ENCODE assay signal across 14 cellular contexts in the genomic region with DNA sequence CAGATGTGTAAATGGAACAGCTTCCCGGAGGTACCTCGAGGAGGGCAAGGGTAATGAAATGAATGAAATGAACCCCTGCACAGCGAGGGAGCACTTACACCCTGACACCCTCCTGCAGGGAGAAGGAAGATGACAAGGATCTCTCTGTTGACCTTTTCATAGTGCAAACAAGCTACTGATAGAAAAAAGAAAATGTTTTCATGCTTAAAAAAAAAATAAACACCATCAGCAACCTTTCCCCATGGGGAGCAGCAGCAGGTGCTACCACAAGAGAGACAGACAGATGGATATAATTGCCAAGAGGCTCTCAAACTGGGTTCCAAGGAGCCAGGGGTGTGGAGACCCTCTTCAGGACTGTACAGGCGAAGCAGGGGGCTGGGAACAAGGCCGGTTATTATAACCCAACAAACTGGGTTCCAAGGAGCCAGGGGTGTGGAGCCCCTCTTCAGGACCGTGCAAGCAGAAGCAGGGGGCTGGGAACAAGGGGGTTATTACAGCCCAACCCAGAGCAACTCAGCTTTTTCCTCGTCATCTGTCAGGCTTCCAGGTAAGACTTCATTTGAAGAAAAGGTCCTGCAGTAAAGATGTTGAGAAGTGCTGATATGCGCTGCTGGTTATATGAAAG. TPM values are rescaled to one million over a fixed set of nuclear protein-coding genes. Genes with fewer than 3 reads are reported as not detected.
A peak's percentile ranks its signal among the peaks of the same experiment; 100 is the strongest.
DNase-seq lines count a peak whose midpoint lies in the region; ATAC-seq, FAIRE-seq and TF ChIP-seq lines count a peak whose summit lies in the region.
"Had no signal": no experiment of that assay in that cellular context is flagged by ENCODE, and none has a peak within 500 bp of the region (broad histone marks: within the 10 kb centered on the region; RNA-seq: fewer than 3 reads in every experiment).

No MANE protein-coding gene starts in this region.

- POLR2A ChIA-PET in endothelial cell of umbilical vein (lab: Charles Lee), result no interaction called here

- H3K9me3 Mint-ChIP-seq in activated naive CD4-positive, alpha-beta T cell treated with anti-CD3 and anti-CD28 coated beads for 36 hours, result peaks cover 5% of the 10 kb centered on the region

- dilution Hi-C loops in endothelial cell of umbilical vein (cut with MboI; ENCODE audit: extremely low pct_ligation_motif_present, low sequenced_read_pairs), result no loop called here

- H3K9me3 ChIP-seq in cardiac muscle cell (ENCODE audit: low read depth) (no peaks in the 10 kb centered on the region), endothelial cell of umbilical vein (replicated peaks; ENCODE audit: control insufficient read depth, insufficient read depth, low read length) (no peaks in the 10 kb centered on the region), neuron (ENCODE audit: low read length) (no peaks in the 10 kb centered on the region), upper lobe of right lung (no peaks in the 10 kb centered on the region)
- H3K9me3 ChIP-seq: thoracic aorta had no signal

- H3K27ac ChIP-seq in cardiac muscle cell (peak overlapping the region; percentile 89), endothelial cell of umbilical vein (ENCODE audit: insufficient read depth, low read depth, low read length) (peak overlapping the region; percentile 84), upper lobe of right lung (peak overlapping the region; percentile 87)
- H3K27ac ChIP-seq: PC-9 had no signal

- H3K27me3 Mint-ChIP-seq in activated naive CD4-positive, alpha-beta T cell treated with anti-CD3 and anti-CD28 coated beads for 36 hours (ENCODE audit: low read depth), result no peaks in the 10 kb centered on the region

- no peak overlapping the region for H3K27ac Mint-ChIP-seq in activated naive CD4-positive, alpha-beta T cell treated with anti-CD3 and anti-CD28 coated beads for 36 hours
- H3K27ac Mint-ChIP-seq: activated T-helper 1 cell treated with anti-CD3 and anti-CD28 coated beads, Interleukin-12 subunit alpha, Interleukin-12 subunit beta, Interleukin-2, Interleukin-4 antibody, amounts not matched to agents 30 ng/mL and 10 ng/mL and 1 ng/mL, durations not matched to agents 14 hours and 24 hours and 36 hours had no signal

- no peaks in the 10 kb centered on the region for H3K79me2 ChIP-seq in endothelial cell of umbilical vein (ENCODE audit: control insufficient read depth, insufficient read depth, low read length)

- H3K36me3 ChIP-seq in cardiac muscle cell, result no peaks in the 10 kb centered on the region
- H3K36me3 ChIP-seq in endothelial cell of umbilical vein (ENCODE audit: control insufficient read depth in 2 of 2, extremely low read depth in 1 of 2, insufficient read depth in 2 of 2, low read length in 2 of 2), result no peaks in the 10 kb centered on the region
- no peaks in the 10 kb centered on the region for H3K36me3 ChIP-seq in neuron (ENCODE audit: insufficient read depth, low read length)
- H3K36me3 ChIP-seq in upper lobe of right lung, result no peaks in the 10 kb centered on the region
- H3K36me3 ChIP-seq: thoracic aorta had no signal

- H4K20me1 ChIP-seq in endothelial cell of umbilical vein (replicated peaks; ENCODE audit: control insufficient read depth, extremely low read depth, insufficient read depth, low read length), result no peaks in the 10 kb centered on the region

- H3K27me3 ChIP-seq in cardiac muscle cell, result no peaks in the 10 kb centered on the region
- H3K27me3 ChIP-seq in endothelial cell of umbilical vein (ENCODE audit: control insufficient read depth in 2 of 2, insufficient read depth in 2 of 2, low read length in 2 of 2), result no peaks in the 10 kb centered on the region
- no peaks in the 10 kb centered on the region for H3K27me3 ChIP-seq in neuron (ENCODE audit: insufficient read depth, low read length)
- H3K27me3 ChIP-seq in upper lobe of right lung, result no peaks in the 10 kb centered on the region

- intact Hi-C loops in cardiac septum (cut with DNase I) (loop anchor here (5.0 kb wide), 1 partner anchor 34 kb away; no protein-coding TSS in a partner anchor), endothelial cell of umbilical vein (cut with micrococcal nuclease) (no loop called here), upper lobe of right lung (cut with DNase I) (no loop called here)
- intact Hi-C loops in activated naive CD4-positive, alpha-beta T cell treated with anti-CD3 and anti-CD28 coated beads for 36 hours (cut with micrococcal nuclease), result no loop called here

- TF ChIP-seq CTCF in cardiac muscle cell (IDR thresholded peaks at IDR 0.05; ENCODE audit: low read depth, low read length) (no peak), endothelial cell of umbilical vein (IDR thresholded peaks at IDR 0.05; ENCODE audit: extremely low read depth in 1 of 2, insufficient read depth in 1 of 2, low read depth in 1 of 2, low read length in 2 of 2) (no peak), upper lobe of right lung (IDR thresholded peaks at IDR 0.05) (no peak)

- no peak for DNase-seq in cardiac muscle cell (ENCODE audit: low read depth in 1 of 2, low spot score in 1 of 2)
- no peak for DNase-seq in cardiac septum (ENCODE audit: low spot score)
- DNase-seq in endothelial cell of umbilical vein (ENCODE audit: low read depth, low spot score), result no peak
- DNase-seq in upper lobe of right lung, result no peak
- no peak for DNase-seq in activated naive CD4-positive, alpha-beta T cell treated with anti-CD3 and anti-CD28 coated beads for 36 hours
- DNase-seq in frontal cortex (ENCODE audit: low spot score in 2 of 2), result no peak
- no peak for DNase-seq in NCI-H1105 (lab: John Stamatoyannopoulos, UW)
- DNase-seq: MM.1S; stimulated activated CD4-positive, alpha-beta T cell treated with anti-CD3 and anti-CD28 coated beads, Interleukin-4, amount 100 ng/mL, for 1 hour had no signal

- no peak for TF ChIP-seq POLR2A in endothelial cell of umbilical vein (IDR thresholded peaks at IDR 0.05; ENCODE audit: low read depth, low read length)

- peak; percentile 64 for FAIRE-seq in endothelial cell of umbilical vein (lab: Jason Lieb, UNC)
- no peak for FAIRE-seq in frontal cortex (lab: Jason Lieb, UNC)
- FAIRE-seq: H54 had no signal

- H3K4me3 Mint-ChIP-seq in activated naive CD4-positive, alpha-beta T cell treated with anti-CD3 and anti-CD28 coated beads for 36 hours, result no peak overlapping the region
- H3K4me3 Mint-ChIP-seq: activated T-helper 1 cell treated with anti-CD3 and anti-CD28 coated beads, Interleukin-12 subunit alpha, Interleukin-12 subunit beta, Interleukin-2, Interleukin-4 antibody, amounts not matched to agents 30 ng/mL and 10 ng/mL and 1 ng/mL, durations not matched to agents 14 hours and 24 hours and 36 hours had no signal

- H3K4me1 ChIP-seq in cardiac muscle cell (ENCODE audit: low read depth) (peaks cover 25% of the 10 kb centered on the region), endothelial cell of umbilical vein (ENCODE audit: control insufficient read depth, extremely low read depth, insufficient read depth, low read length) (peaks cover 47% of the 10 kb centered on the region), neuron (ENCODE audit: insufficient read depth, low read length) (peaks cover 26% of the 10 kb centered on the region), upper lobe of right lung (peaks cover 57% of the 10 kb centered on the region)

- no TSS peak for BruUV-seq in endothelial cell of umbilical vein (replicated peaks; lab: Mats Ljungman, UMichigan)

- no peak overlapping the region for H3K9ac ChIP-seq in endothelial cell of umbilical vein (replicated peaks; ENCODE audit: extremely low read depth, insufficient read depth, low read length)

- H3K36me3 Mint-ChIP-seq in activated naive CD4-positive, alpha-beta T cell treated with anti-CD3 and anti-CD28 coated beads for 36 hours (ENCODE audit: low read depth), result no peaks in the 10 kb centered on the region

- H3K9me1 ChIP-seq in endothelial cell of umbilical vein (replicated peaks; ENCODE audit: control insufficient read depth, extremely low read depth, insufficient read depth, low read length), result no peaks in the 10 kb centered on the region

- H3K4me3 ChIP-seq in cardiac muscle cell (no peak overlapping the region), endothelial cell of umbilical vein (replicated peaks in 1 of 3; ENCODE audit: insufficient read depth in 1 of 3, low read depth in 1 of 3, low read length in 3 of 3) (no peak overlapping the region), neuron (ENCODE audit: low read length) (no peak overlapping the region), upper lobe of right lung (no peak overlapping the region)
- H3K4me3 ChIP-seq: PC-9, thoracic aorta had no signal

- H3K4me1 Mint-ChIP-seq in activated naive CD4-positive, alpha-beta T cell treated with anti-CD3 and anti-CD28 coated beads for 36 hours (ENCODE audit: low read depth), result no peaks in the 10 kb centered on the region

- no peak for ATAC-seq in upper lobe of right lung

- H3K4me2 ChIP-seq in endothelial cell of umbilical vein (ENCODE audit: insufficient read depth, low read length), result no peak overlapping the region

- H2AFZ ChIP-seq in endothelial cell of umbilical vein (ENCODE audit: low read depth, low read length), result peak overlapping the region; percentile 84
- H2AFZ ChIP-seq in neuron (ENCODE audit: low read depth, low read length), result peak overlapping the region; percentile 78
- H2AFZ ChIP-seq: PC-9 had no signal

- CTCF ChIA-PET in endothelial cell of umbilical vein (lab: Charles Lee), result interaction anchor here (1.2 to 1.3 kb wide), 2 partner anchors 32 to 59 kb away, joined by 4 read pairs; no protein-coding TSS in a partner anchor
- CTCF ChIA-PET in activated naive CD4-positive, alpha-beta T cell treated with anti-CD3 and anti-CD28 coated beads for 36 hours (lab: Charles Lee), result no interaction called here

TF ChIP-seq in endothelial cell of umbilical vein, 7 proteins besides CTCF, POLR2A, EP300 and RAD21 (continues in another document):
- no peak for TF ChIP-seq MYC (IDR thresholded peaks at IDR 0.05; ENCODE audit: low read depth, low read length)
- TF ChIP-seq FOS (IDR thresholded peaks at IDR 0.05; ENCODE audit: borderline replicate concordance, insufficient read depth, low read length), result no peak
- TF ChIP-seq GATA2 (IDR thresholded peaks at IDR 0.05; ENCODE audit: insufficient read depth, insufficient read length, low read depth, low read length), result no peak

RNA-seq across cellular contexts. Expression of a gene that starts 0.7 kb away (rescaled TPM):
- total RNA-seq in cardiac muscle cell (24.0 and 39.0 TPM in 2 replicates), cardiac septum (5.5 TPM), endothelial cell of umbilical vein (4.4 and 7.0 TPM in 2 replicates), upper lobe of right lung (33.3 TPM), frontal cortex (3.3 TPM)
- polyA plus RNA-seq in cardiac muscle cell (13.8 and 22.0 TPM in 2 replicates), endothelial cell of umbilical vein (4.1 and 5.6 TPM in 2 replicates)
- 2.9 and 5.4 TPM in 2 replicates for polyA plus RNA-seq in endothelial cell of umbilical vein (2011; cell fraction: cytosol; rRNA removed)
- polyA plus RNA-seq in endothelial cell of umbilical vein (2011; cell fraction: nucleus; rRNA removed), result 4.1 and 4.7 TPM in 2 replicates
- 5.5 and 10.8 TPM in 2 replicates for polyA plus RNA-seq in endothelial cell of umbilical vein (2012)
- polyA minus RNA-seq in endothelial cell of umbilical vein, result 4.8 and 9.4 TPM in 2 replicates
- 2.9 TPM for polyA minus RNA-seq in endothelial cell of umbilical vein (2011; cell fraction: cytosol; rRNA and poly(A)+ RNA removed)
- 4.8 TPM in 2 replicates for polyA minus RNA-seq in endothelial cell of umbilical vein (2011; cell fraction: nucleus; rRNA and poly(A)+ RNA removed)
- 1 to 10 TPM; 1.6 to 2.2 TPM for total RNA-seq in activated naive CD4-positive, alpha-beta T cell treated with anti-CD3 and anti-CD28 coated beads for 36 hours
